19 cellular contexts compared by ENCODE assay signal in genomic region chr5:55021465-55021864, GRCh38. TPM values are rescaled to one million over a fixed set of nuclear protein-coding genes. Genes with fewer than 3 reads are reported as not detected.
A peak's percentile ranks its signal among the peaks of the same experiment; 100 is the strongest.
DNase-seq lines count a peak whose midpoint lies in the region; ATAC-seq and TF ChIP-seq lines count a peak whose summit lies in the region.
"Had no signal": no experiment of that assay in that cellular context is flagged by ENCODE, and none has a peak within 500 bp of the region (broad histone marks: within the 10 kb centered on the region; RNA-seq: fewer than 3 reads in every experiment).

No MANE protein-coding gene starts in this region.

- H3K36me3 Mint-ChIP-seq in central memory CD8-positive, alpha-beta T cell (ENCODE audit: insufficient read depth) = peaks cover 12% of the 10 kb centered on the region
- no peaks in the 10 kb centered on the region for H3K36me3 Mint-ChIP-seq in neural progenitor cell
- H3K36me3 Mint-ChIP-seq: activated naive CD8-positive, alpha-beta T cell had no signal

- H3K36me3 ChIP-seq in DND-41 (ENCODE audit: insufficient read depth, low read length) (no peaks in the 10 kb centered on the region), neural progenitor cell (no peaks in the 10 kb centered on the region)
- H3K36me3 ChIP-seq: heart right ventricle had no signal

- no peaks in the 10 kb centered on the region for H4K20me1 ChIP-seq in DND-41 (ENCODE audit: insufficient read depth, low read length)
- H4K20me1 ChIP-seq in neural progenitor cell (ENCODE audit: low read depth) = no peaks in the 10 kb centered on the region

- H3K79me2 ChIP-seq in DND-41 (ENCODE audit: insufficient read depth, low read length) (no peaks in the 10 kb centered on the region), neural progenitor cell (ENCODE audit: low read depth) (no peaks in the 10 kb centered on the region)

- DNase-seq in DND-41 (no peak), NCI-H187 treated with DMSO at 0.1 percent for 48 hours (lab: John Stamatoyannopoulos, UW) (peak; percentile 60), neural progenitor cell (ENCODE audit: low spot score) (no peak), NCI-H1105 (lab: John Stamatoyannopoulos, UW) (no peak)
- DNase-seq in central memory CD8-positive, alpha-beta T cell (ENCODE audit: low spot score in 2 of 2) = no peak
- DNase-seq in activated CD4-positive, alpha-beta T cell treated with anti-CD3 and anti-CD28 coated beads for 1 hour = no peak
- DNase-seq: activated CD4-positive, CD25-positive, alpha-beta regulatory T cell treated with anti-CD3 and anti-CD28 coated beads, Interleukin-2, amount 50 U/mL, for 72 hours; cortex of kidney; HCEC 1CT; heart right ventricle; NCI-H446 treated with DMSO at 0.1 percent for 48 hours; stimulated activated CD4-positive, alpha-beta T cell treated with anti-CD3 and anti-CD28 coated beads, Interleukin-12 subunit alpha, Interleukin-12 subunit beta, amount 100 ng/mL, for 4 hours had no signal

- H3K9me3 ChIP-seq in DND-41 (ENCODE audit: insufficient read depth, low read length, severe bottlenecking) (no peaks in the 10 kb centered on the region), neural progenitor cell (ENCODE audit: low read depth) (no peaks in the 10 kb centered on the region)

- no peaks in the 10 kb centered on the region for H3K27me3 Mint-ChIP-seq in central memory CD8-positive, alpha-beta T cell
- H3K27me3 Mint-ChIP-seq in neural progenitor cell (ENCODE audit: insufficient read depth, low read depth) = peaks cover 6% of the 10 kb centered on the region
- H3K27me3 Mint-ChIP-seq: activated naive CD8-positive, alpha-beta T cell; activated T-helper 17 cell treated with anti-CD3 and anti-CD28 coated beads, Interleukin-2, amount 50 U/mL, for 72 hours had no signal

- peak overlapping the region; percentile 73 for H3K4me3 Mint-ChIP-seq in central memory CD8-positive, alpha-beta T cell
- no peak overlapping the region for H3K4me3 Mint-ChIP-seq in neural progenitor cell
- H3K4me3 Mint-ChIP-seq: activated naive CD8-positive, alpha-beta T cell; activated T-helper 17 cell treated with anti-CD3 and anti-CD28 coated beads, Interleukin-2, amount 50 U/mL, for 72 hours had no signal

- no peak overlapping the region for H3K9ac ChIP-seq in DND-41 (ENCODE audit: low read depth, low read length)
- H3K9ac ChIP-seq in neural progenitor cell = no peak overlapping the region

- peaks cover 14% of the 10 kb centered on the region for H3K4me1 ChIP-seq in DND-41 (ENCODE audit: insufficient read depth, low read length)
- peaks cover 25% of the 10 kb centered on the region for H3K4me1 ChIP-seq in neural progenitor cell
- H3K4me1 ChIP-seq: heart right ventricle had no signal

- no peak for TF ChIP-seq CTCF in DND-41 (IDR thresholded peaks at IDR 0.05; ENCODE audit: borderline replicate concordance, extremely low read depth, low read length, poor library complexity, severe bottlenecking)
- no peak for TF ChIP-seq CTCF in neural progenitor cell (IDR thresholded peaks at IDR 0.05)

- H3K9me3 Mint-ChIP-seq in central memory CD8-positive, alpha-beta T cell = no peaks in the 10 kb centered on the region
- peaks cover under 1% of the 10 kb centered on the region for H3K9me3 Mint-ChIP-seq in neural progenitor cell
- H3K9me3 Mint-ChIP-seq: activated T-helper 17 cell treated with anti-CD3 and anti-CD28 coated beads, Interleukin-2, amount 50 U/mL, for 72 hours had no signal

- H3F3A ChIP-seq in neural progenitor cell (ENCODE audit: low read depth) = peaks cover 3% of the 10 kb centered on the region

- H3K27me3 ChIP-seq in DND-41 (ENCODE audit: insufficient read depth, low read length, poor library complexity) = no peaks in the 10 kb centered on the region
- H3K27me3 ChIP-seq in neural progenitor cell = no peaks in the 10 kb centered on the region

- H3K27ac Mint-ChIP-seq in central memory CD8-positive, alpha-beta T cell (ENCODE audit: low read depth) = peak overlapping the region; percentile 71
- peak overlapping the region; percentile 5 for H3K27ac Mint-ChIP-seq in neural progenitor cell
- H3K27ac Mint-ChIP-seq: activated naive CD8-positive, alpha-beta T cell had no signal

- no peak overlapping the region for H2AFZ ChIP-seq in DND-41 (ENCODE audit: low read depth, low read length)
- no peak overlapping the region for H2AFZ ChIP-seq in neural progenitor cell (replicated peaks)

- ATAC-seq in DND-41 (ENCODE audit: insufficient read depth, low read depth) (peak; percentile 39; the same call in 1 of the 3 replicates), GM18511 (IDR thresholded peaks at IDR 0.05; ENCODE audit: unreplicated experiment) (no peak)
- ATAC-seq in central memory CD8-positive, alpha-beta T cell (replicated peaks; ENCODE audit: extremely low read depth, poor library complexity, severe bottlenecking) = peak; percentile 61
- ATAC-seq: activated T-helper 17 cell treated with anti-CD3 and anti-CD28 coated beads, Interleukin-2, amount 50 U/mL, for 72 hours; heart right ventricle had no signal

- H3K4me2 ChIP-seq in DND-41 (ENCODE audit: insufficient read depth, low read length) (no peak overlapping the region), neural progenitor cell (peak overlapping the region; percentile 12)

- H3K4me1 Mint-ChIP-seq in central memory CD8-positive, alpha-beta T cell = peaks cover 50% of the 10 kb centered on the region
- peaks cover 19% of the 10 kb centered on the region for H3K4me1 Mint-ChIP-seq in neural progenitor cell

- H3K27ac ChIP-seq in DND-41 (ENCODE audit: low read length) (no peak overlapping the region), neural progenitor cell (no peak overlapping the region)
- H3K27ac ChIP-seq: RWPE1 had no signal

- H3K4me3 ChIP-seq in DND-41 (ENCODE audit: low read depth in 1 of 2, low read length in 2 of 2) = no peak overlapping the region
- H3K4me3 ChIP-seq in neural progenitor cell = no peak overlapping the region
- H3K4me3 ChIP-seq: heart right ventricle had no signal

RNA-seq across cellular contexts. Expression of gene GZMK, which starts 2.6 kb away (rescaled TPM):
- 0.22 TPM in 1 of 2 replicates, not detected in the other for total RNA-seq in neural progenitor cell (ENCODE audit: low replicate concordance)
- total RNA-seq: renal cortical epithelial cell had no signal

RNA-seq across cellular contexts. Expression of gene ESM1, which starts 36.1 kb away (rescaled TPM):
- total RNA-seq in neural progenitor cell (ENCODE audit: low replicate concordance) = not detected in 2 replicates
- total RNA-seq: mononuclear cell, ureter had no signal
